ENCODE assay signal across 1 cellular context in the genomic region with DNA sequence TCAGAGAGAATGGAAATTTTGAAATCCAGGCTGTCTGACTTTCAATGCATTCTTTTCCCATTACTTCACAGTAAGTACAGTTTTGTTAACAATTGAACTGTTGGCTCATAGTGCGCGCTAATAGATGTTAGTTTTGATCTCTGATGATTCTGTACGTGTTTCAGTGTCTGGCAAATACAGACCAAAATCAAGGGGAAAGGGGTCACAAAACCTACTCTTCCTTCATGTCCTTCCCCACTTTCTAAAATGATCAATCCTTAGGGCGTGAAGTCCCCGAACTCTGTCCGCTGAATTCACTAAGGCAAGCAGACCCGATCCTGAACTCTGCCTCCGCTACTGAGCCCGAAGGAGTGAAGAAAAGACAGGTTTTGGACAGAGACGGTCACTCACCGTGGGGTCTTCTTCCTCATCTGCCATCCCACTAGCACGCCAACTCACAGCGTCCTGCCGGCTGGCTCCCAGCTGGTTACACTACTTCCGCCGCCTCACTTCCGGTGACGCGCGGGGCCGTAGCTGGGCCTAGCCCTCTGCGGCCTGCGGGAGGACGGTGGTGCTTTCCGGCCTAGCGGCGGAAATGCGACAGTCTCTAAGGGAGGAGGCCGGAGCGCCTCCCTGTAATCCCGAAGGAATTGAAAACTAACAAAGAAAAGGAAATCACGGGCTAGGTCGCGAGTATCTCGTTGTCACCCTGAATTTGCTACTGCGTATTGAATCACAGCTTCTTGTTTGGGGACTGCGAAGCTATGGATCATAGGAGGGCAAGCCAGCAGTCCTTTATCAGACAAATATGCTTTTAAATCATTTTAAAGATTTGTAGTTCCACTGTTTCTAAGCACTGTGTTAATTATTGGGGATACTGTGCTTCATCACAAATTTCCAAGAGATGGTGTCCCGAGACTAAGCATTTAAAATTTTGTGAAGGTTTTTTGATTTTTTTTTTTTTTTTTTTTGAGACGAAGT.
TF ChIP-seq lines count a peak whose summit lies in the region.

A gene with protein sequence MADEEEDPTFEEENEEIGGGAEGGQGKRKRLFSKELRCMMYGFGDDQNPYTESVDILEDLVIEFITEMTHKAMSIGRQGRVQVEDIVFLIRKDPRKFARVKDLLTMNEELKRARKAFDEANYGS (minus strand): TSS at position 473 of the 960 bp plus-strand sequence. CDS start 56 bp downstream, at position 417.

TF ChIP-seq in SK-N-SH treated with all-trans-retinoic acid at 6 μM for 48 hours, 23 proteins besides CTCF, POLR2A, EP300 and RAD21 (continued from another document):
- TF ChIP-seq, protein P1, sequence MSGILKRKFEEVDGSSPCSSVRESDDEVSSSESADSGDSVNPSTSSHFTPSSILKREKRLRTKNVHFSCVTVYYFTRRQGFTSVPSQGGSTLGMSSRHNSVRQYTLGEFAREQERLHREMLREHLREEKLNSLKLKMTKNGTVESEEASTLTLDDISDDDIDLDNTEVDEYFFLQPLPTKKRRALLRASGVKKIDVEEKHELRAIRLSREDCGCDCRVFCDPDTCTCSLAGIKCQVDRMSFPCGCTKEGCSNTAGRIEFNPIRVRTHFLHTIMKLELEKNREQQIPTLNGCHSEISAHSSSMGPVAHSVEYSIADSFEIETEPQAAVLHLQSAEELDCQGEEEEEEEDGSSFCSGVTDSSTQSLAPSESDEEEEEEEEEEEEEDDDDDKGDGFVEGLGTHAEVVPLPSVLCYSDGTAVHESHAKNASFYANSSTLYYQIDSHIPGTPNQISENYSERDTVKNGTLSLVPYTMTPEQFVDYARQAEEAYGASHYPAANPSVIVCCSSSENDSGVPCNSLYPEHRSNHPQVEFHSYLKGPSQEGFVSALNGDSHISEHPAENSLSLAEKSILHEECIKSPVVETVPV (CRISPR knock-in tag; IDR thresholded peaks at IDR 0.05): no peak
- TF ChIP-seq ZNF70 (CRISPR knock-in tag; IDR thresholded peaks at IDR 0.05) (no peak), ARNTL (CRISPR knock-in tag; IDR thresholded peaks at IDR 0.05; ENCODE audit: borderline replicate concordance, low read depth) (no peak), ZFP3 (CRISPR knock-in tag; IDR thresholded peaks at IDR 0.05) (no peak), ISL1 (CRISPR knock-in tag; IDR thresholded peaks at IDR 0.05) (no peak), TCF4 (CRISPR knock-in tag; IDR thresholded peaks at IDR 0.05; ENCODE audit: borderline replicate concordance) (no peak)
